Comparison of ENCODE assay signal across 10 cellular contexts in the genomic region with DNA sequence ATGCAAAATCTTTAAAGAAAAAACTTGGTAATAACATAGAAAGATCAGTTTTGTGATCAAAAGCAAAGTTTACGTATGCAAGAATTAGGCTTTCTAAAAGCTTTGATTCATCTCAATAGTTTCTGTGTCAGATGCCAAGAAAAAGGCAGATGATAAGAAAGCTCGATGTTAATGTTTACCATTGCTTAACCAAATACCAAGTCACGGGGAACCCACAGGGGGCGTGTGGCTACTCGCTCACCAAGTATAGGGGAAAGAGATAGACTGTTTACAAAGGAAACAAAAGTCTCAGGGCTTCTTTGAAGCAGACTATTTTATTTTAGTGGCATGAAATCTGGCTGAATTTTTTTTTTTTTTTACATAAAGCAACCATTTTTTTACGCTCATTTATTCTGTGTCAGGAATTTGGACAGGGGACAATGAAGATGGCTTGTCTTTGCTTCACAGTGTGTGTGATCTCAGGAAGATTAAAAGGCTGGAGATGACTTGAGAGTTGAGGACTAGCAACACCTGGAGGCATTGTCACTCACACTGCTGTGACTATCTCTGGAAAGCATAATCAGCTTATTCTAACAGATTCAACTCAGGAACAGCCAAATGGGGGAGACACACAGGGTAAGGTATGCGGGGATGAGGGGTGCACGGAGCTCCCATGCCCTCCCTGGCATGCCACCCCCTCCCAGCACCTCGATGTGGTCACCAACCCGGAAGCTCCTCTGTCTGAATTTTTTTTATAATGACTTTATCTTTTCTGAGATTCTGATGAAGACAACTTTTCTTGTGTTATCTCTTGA. TPM values are rescaled to one million over a fixed set of nuclear protein-coding genes. Genes with fewer than 3 reads are reported as not detected.
DNase-seq lines count a peak whose midpoint lies in the region; ATAC-seq, FAIRE-seq and TF ChIP-seq lines count a peak whose summit lies in the region.
"Had no signal": no experiment of that assay in that cellular context is flagged by ENCODE, and none has a peak within 500 bp of the region (broad histone marks: within the 10 kb centered on the region; RNA-seq: fewer than 3 reads in every experiment).

No MANE protein-coding gene starts in this region.

- no peak overlapping the region for H3K9ac ChIP-seq in neural progenitor cell

- no peaks in the 10 kb centered on the region for H3K27me3 ChIP-seq in neural progenitor cell

- H3K36me3 Mint-ChIP-seq in neural progenitor cell = peaks cover 25% of the 10 kb centered on the region

- no peak overlapping the region for H3K27ac ChIP-seq in epithelial cell of prostate
- no peak overlapping the region for H3K27ac ChIP-seq in neural progenitor cell

- FAIRE-seq in frontal cortex (lab: Jason Lieb, UNC) = no peak
- FAIRE-seq: colon had no signal

- peaks cover 8% of the 10 kb centered on the region for H3K9me3 Mint-ChIP-seq in neural progenitor cell
- H3K9me3 Mint-ChIP-seq: IgD-negative memory B cell had no signal

- intact Hi-C loops in lower leg skin (cut with DNase I; ENCODE audit: low total_unique reads) = no loop called here

- ATAC-seq in GM21717 (IDR thresholded peaks at IDR 0.05; ENCODE audit: unreplicated experiment) = no peak

- H3K27me3 Mint-ChIP-seq in neural progenitor cell (ENCODE audit: insufficient read depth, low read depth) = peaks cover 3% of the 10 kb centered on the region
- H3K27me3 Mint-ChIP-seq: IgD-negative memory B cell had no signal

- no peak for TF ChIP-seq POLR2A in lower leg skin (IDR thresholded peaks at IDR 0.05)

- H3K4me3 ChIP-seq in neural progenitor cell (no peak overlapping the region), lower leg skin (ENCODE audit: low read depth, poor library complexity, severe bottlenecking) (no peak overlapping the region)

- H4K20me1 ChIP-seq in neural progenitor cell (ENCODE audit: low read depth) = no peaks in the 10 kb centered on the region

- H3K4me2 ChIP-seq in neural progenitor cell = no peak overlapping the region

- H3K4me1 Mint-ChIP-seq in neural progenitor cell = no peaks in the 10 kb centered on the region
- H3K4me1 Mint-ChIP-seq: IgD-negative memory B cell had no signal

- DNase-seq in epithelial cell of prostate (ENCODE audit: low read depth, low spot score) = peak; percentile 33
- DNase-seq in neural progenitor cell (ENCODE audit: low spot score) = peak; percentile 11
- no peak for DNase-seq in frontal cortex (ENCODE audit: low spot score in 2 of 2)
- DNase-seq in lower leg skin (ENCODE audit: low spot score in 2 of 2) = no peak
- DNase-seq in DMS 273 (lab: John Stamatoyannopoulos, UW; ENCODE audit: unreplicated experiment) = no peak

- H3K27ac Mint-ChIP-seq in neural progenitor cell = peak overlapping the region; percentile 44
- H3K27ac Mint-ChIP-seq: IgD-negative memory B cell had no signal

- no peak overlapping the region for H2AFZ ChIP-seq in neural progenitor cell (replicated peaks)

- H3F3A ChIP-seq in neural progenitor cell (ENCODE audit: low read depth) = no peaks in the 10 kb centered on the region

- no peaks in the 10 kb centered on the region for H3K79me2 ChIP-seq in neural progenitor cell (ENCODE audit: low read depth)

- no peaks in the 10 kb centered on the region for H3K9me3 ChIP-seq in neural progenitor cell (ENCODE audit: low read depth)

- TF ChIP-seq CTCF in GM12873 (IDR thresholded peaks at IDR 0.05; ENCODE audit: insufficient read depth, low read depth, low read length, missing control alignments) (peak; percentile 20), LNCAP (IDR thresholded peaks at IDR 0.05) (peak; percentile 29; the same call in 1 of the 2 replicates), neural progenitor cell (IDR thresholded peaks at IDR 0.05) (peak; percentile 27), lower leg skin (IDR thresholded peaks at IDR 0.05) (no peak)

- H3K4me1 ChIP-seq in neural progenitor cell = no peaks in the 10 kb centered on the region

- 47 to 66% methylated on average over 10 of the region's 10 CpGs for WGBS in lower leg skin, 2 donors

- no peak overlapping the region for H3K4me3 Mint-ChIP-seq in neural progenitor cell
- H3K4me3 Mint-ChIP-seq: IgD-negative memory B cell had no signal

- peaks cover 6% of the 10 kb centered on the region for H3K36me3 ChIP-seq in neural progenitor cell

RNA-seq across cellular contexts. Expression of a gene that starts 24.9 kb away (rescaled TPM):
- total RNA-seq in neural progenitor cell (ENCODE audit: low replicate concordance) = 34.4 and 54.2 TPM in 2 replicates
- total RNA-seq in frontal cortex = 15.5 TPM
- total RNA-seq in lower leg skin = 10 to 100 TPM in 1 of 4 donors, 1 to 10 TPM in 3; 4.4 to 12.8 (median 6.5) TPM

Comparison
In these comparisons a context has a peak if more than half of its experiments do, and no peak if none do; other contexts are left out.
1. CTCF ChIP-seq: peak in GM12873 (single experiment), LNCAP (single experiment) and neural progenitor cell (single experiment); none in lower leg skin (0 of 3).
2. DNase-seq: peak in epithelial cell of prostate (single experiment) and neural progenitor cell (single experiment); none in frontal cortex (0 of 2), lower leg skin (0 of 2) and DMS 273 (single experiment).